Comparison of ENCODE assay signal across 14 cellular contexts in genomic region chr3:65979152-65979551, GRCh38.
DNase-seq lines count a peak whose midpoint lies in the region; ATAC-seq lines count a peak whose summit lies in the region.
"Had no signal": no experiment of that assay in that cellular context is flagged by ENCODE, and none has a peak within 500 bp of the region (broad histone marks: within the 10 kb centered on the region; RNA-seq: fewer than 3 reads in every experiment).

No MANE protein-coding gene starts in this region.

- H3K27ac ChIP-seq in subcutaneous abdominal adipose tissue (ENCODE audit: low read depth, low read length), result peak overlapping the region; percentile 27
- H3K27ac ChIP-seq: WERI-Rb-1 had no signal

- ATAC-seq in GM18868 (IDR thresholded peaks at IDR 0.05; ENCODE audit: unreplicated experiment) (no peak), HG03135 (IDR thresholded peaks at IDR 0.05; ENCODE audit: unreplicated experiment) (no peak)
- ATAC-seq: stimulated activated naive B cell treated with anti-CD40 and anti-IgM and Interleukin-4, amounts not matched to agents 10 μg/mL and 1 μg/mL and 100 μg/mL, for 72 hours had no signal

- no peak overlapping the region for H3K4me3 ChIP-seq in subcutaneous abdominal adipose tissue (ENCODE audit: low read depth in 1 of 5, low read length in 5 of 5)

- no peaks in the 10 kb centered on the region for H3K36me3 ChIP-seq in subcutaneous abdominal adipose tissue (ENCODE audit: control insufficient read depth in 5 of 5, insufficient read depth in 5 of 5, low read length in 5 of 5)
- H3K36me3 ChIP-seq: WERI-Rb-1 had no signal

- peaks cover 0 to 2% (median 0%) of the 10 kb centered on the region in 5 donors for H3K9me3 ChIP-seq in subcutaneous abdominal adipose tissue (ENCODE audit: control insufficient read depth in 5 of 5, low read length in 5 of 5)

- H3K9ac ChIP-seq in subcutaneous abdominal adipose tissue (ENCODE audit: low read length in 5 of 5), result no peak overlapping the region

- peak; percentile 84 for DNase-seq in GM04504 (ENCODE audit: low read depth)
- peak; percentile 27 for DNase-seq in cerebellar cortex (ENCODE audit: low spot score)
- DNase-seq in hepatic stellate cell (ENCODE audit: low spot score), result peak; percentile 59
- DNase-seq in DMS53 treated with DMSO at 0.1 percent for 48 hours (lab: John Stamatoyannopoulos, UW; ENCODE audit: unreplicated experiment), result no peak
- no peak for DNase-seq in NCI-H1105 (lab: John Stamatoyannopoulos, UW)
- DNase-seq: kidney glomerular epithelial cell; NCI-H1417; NCI-H526; stimulated activated CD4-positive, alpha-beta T cell treated with anti-CD3 and anti-CD28 coated beads, Interleukin-2, amount 100 ng/mL, for 24 hours; stimulated activated naive B cell treated with anti-CD40 and anti-IgM and Interleukin-4, amounts not matched to agents 10 μg/mL and 1 μg/mL and 100 μg/mL, for 72 hours; WERI-Rb-1 had no signal

- no peaks in the 10 kb centered on the region for H3K27me3 ChIP-seq in subcutaneous abdominal adipose tissue (ENCODE audit: control insufficient read depth in 5 of 5, insufficient read depth in 4 of 5, low read length in 5 of 5)

- peaks cover 4 to 20% (median 18%) of the 10 kb centered on the region in 5 donors for H3K4me1 ChIP-seq in subcutaneous abdominal adipose tissue (ENCODE audit: control insufficient read depth in 5 of 5, insufficient read depth in 5 of 5, low read length in 5 of 5)

Comparison
In these comparisons a context has a peak if more than half of its experiments do, and no peak if none do; other contexts are left out.
1. DNase-seq: peak in GM04504 (single experiment), cerebellar cortex (single experiment) and hepatic stellate cell (single experiment); none in DMS53 treated with DMSO at 0.1 percent for 48 hours (single experiment) and NCI-H1105 (single experiment).